8 cellular contexts compared by ENCODE assay signal in the genomic region with DNA sequence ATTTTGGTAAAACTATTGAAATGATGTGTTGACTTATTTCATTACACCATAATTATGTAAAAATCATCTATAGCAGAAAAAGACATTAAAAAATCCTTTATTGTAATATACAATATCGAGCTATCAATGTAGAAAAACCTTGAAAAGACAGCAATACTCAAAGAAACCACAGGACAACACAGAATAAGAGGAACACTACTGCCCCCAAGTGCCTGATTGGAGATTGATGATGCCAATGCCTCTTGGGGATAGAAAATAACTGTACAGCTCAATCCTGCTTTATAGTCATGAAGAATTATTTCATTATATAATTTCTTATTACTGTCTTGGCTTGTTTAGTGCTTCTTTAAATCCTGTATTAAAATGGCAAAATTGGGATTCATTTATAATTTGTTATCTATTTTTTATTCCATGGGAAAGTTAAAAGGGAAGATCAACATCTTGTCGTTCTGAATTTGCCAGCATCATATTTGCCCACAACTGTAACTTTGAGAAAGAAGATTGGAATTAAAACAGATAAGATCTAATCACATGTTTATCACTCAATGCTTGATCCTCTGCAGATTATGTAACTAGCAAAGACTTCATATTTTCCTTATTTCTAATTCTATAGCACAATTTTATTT.
DNase-seq lines count a peak whose midpoint lies in the region; TF ChIP-seq lines count a peak whose summit lies in the region.

No MANE protein-coding gene starts in this region.

- H3K36me3 ChIP-seq in prostate gland: no peaks in the 10 kb centered on the region

- H3K9me3 ChIP-seq in prostate gland: no peaks in the 10 kb centered on the region

- no peak overlapping the region for H3K27ac ChIP-seq in prostate gland

- TF ChIP-seq CTCF in GM12865 (IDR thresholded peaks at IDR 0.05; ENCODE audit: insufficient read depth, low read depth, low read length, missing control alignments) (peak; percentile 23), choroid plexus epithelial cell (conservative IDR thresholded peaks at IDR 0.05; ENCODE audit: low read depth, low read length) (peak; percentile 50), prostate gland (IDR thresholded peaks at IDR 0.05) (peak in 3 of 4 experiments; percentile 32 to 48 (median 34))

- no peak for TF ChIP-seq EP300 in Ishikawa (IDR thresholded peaks at IDR 0.05; ENCODE audit: borderline replicate concordance)

- intact Hi-C loops in prostate gland (cut with DNase I): no loop called here

- no peaks in the 10 kb centered on the region for H3K4me1 ChIP-seq in prostate gland (replicated peaks)

- TF ChIP-seq POLR2A in prostate gland (IDR thresholded peaks at IDR 0.05): no peak

- TF ChIP-seq RAD21 in Ishikawa (IDR thresholded peaks at IDR 0.05; ENCODE audit: low read depth): peak; percentile 84

- DNase-seq in GM12865 (ENCODE audit: low read depth): peak; percentile 1
- peak; percentile 23 to 79 for DNase-seq in NOMO-1 (lab: John Stamatoyannopoulos, UW; ENCODE audit: unreplicated experiment in 2 of 2)
- DNase-seq in choroid plexus epithelial cell (ENCODE audit: low read depth): peak; percentile 33
- DNase-seq in prostate gland (ENCODE audit: low spot score): no peak
- no peak for DNase-seq in mucosa of gallbladder (ENCODE audit: low spot score)
- DNase-seq in stimulated activated naive CD4-positive, alpha-beta T cell treated with Interleukin-2 at 50 U/mL for 16 hours (lab: John Stamatoyannopoulos, UW): no peak
- no peak for DNase-seq in activated naive CD4-positive, alpha-beta T cell treated with Interleukin-2 at 50 U/mL for 16 hours

- WGBS in prostate gland: 45% methylated on average over 2 of the region's 2 CpGs

- H3K4me3 ChIP-seq in GM12865 (ENCODE audit: low read depth, low read length): no peak overlapping the region
- H3K4me3 ChIP-seq in choroid plexus epithelial cell (ENCODE audit: low read depth, low read length): no peak overlapping the region
- H3K4me3 ChIP-seq in prostate gland: no peak overlapping the region

- no peaks in the 10 kb centered on the region for H3K27me3 ChIP-seq in prostate gland (replicated peaks; ENCODE audit: insufficient read depth)

TF ChIP-seq in Ishikawa, 13 proteins besides CTCF, POLR2A, EP300 and RAD21:
- no peak for TF ChIP-seq FOXM1 (IDR thresholded peaks at IDR 0.05; ENCODE audit: borderline replicate concordance, low read depth)
- TF ChIP-seq CEBPB (IDR thresholded peaks at IDR 0.05): no peak
- no peak for TF ChIP-seq ZBTB7A (IDR thresholded peaks at IDR 0.05; ENCODE audit: low read depth)
- TF ChIP-seq, protein P1, sequence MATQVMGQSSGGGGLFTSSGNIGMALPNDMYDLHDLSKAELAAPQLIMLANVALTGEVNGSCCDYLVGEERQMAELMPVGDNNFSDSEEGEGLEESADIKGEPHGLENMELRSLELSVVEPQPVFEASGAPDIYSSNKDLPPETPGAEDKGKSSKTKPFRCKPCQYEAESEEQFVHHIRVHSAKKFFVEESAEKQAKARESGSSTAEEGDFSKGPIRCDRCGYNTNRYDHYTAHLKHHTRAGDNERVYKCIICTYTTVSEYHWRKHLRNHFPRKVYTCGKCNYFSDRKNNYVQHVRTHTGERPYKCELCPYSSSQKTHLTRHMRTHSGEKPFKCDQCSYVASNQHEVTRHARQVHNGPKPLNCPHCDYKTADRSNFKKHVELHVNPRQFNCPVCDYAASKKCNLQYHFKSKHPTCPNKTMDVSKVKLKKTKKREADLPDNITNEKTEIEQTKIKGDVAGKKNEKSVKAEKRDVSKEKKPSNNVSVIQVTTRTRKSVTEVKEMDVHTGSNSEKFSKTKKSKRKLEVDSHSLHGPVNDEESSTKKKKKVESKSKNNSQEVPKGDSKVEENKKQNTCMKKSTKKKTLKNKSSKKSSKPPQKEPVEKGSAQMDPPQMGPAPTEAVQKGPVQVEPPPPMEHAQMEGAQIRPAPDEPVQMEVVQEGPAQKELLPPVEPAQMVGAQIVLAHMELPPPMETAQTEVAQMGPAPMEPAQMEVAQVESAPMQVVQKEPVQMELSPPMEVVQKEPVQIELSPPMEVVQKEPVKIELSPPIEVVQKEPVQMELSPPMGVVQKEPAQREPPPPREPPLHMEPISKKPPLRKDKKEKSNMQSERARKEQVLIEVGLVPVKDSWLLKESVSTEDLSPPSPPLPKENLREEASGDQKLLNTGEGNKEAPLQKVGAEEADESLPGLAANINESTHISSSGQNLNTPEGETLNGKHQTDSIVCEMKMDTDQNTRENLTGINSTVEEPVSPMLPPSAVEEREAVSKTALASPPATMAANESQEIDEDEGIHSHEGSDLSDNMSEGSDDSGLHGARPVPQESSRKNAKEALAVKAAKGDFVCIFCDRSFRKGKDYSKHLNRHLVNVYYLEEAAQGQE (IDR thresholded peaks at IDR 0.05; ENCODE audit: low read depth): no peak
- no peak for TF ChIP-seq EGR1 (IDR thresholded peaks at IDR 0.05)
- TF ChIP-seq TAF1 (IDR thresholded peaks at IDR 0.05; ENCODE audit: low read depth): no peak
- no peak for TF ChIP-seq YY1 (IDR thresholded peaks at IDR 0.05; ENCODE audit: low read depth)
- TF ChIP-seq, protein P2, sequence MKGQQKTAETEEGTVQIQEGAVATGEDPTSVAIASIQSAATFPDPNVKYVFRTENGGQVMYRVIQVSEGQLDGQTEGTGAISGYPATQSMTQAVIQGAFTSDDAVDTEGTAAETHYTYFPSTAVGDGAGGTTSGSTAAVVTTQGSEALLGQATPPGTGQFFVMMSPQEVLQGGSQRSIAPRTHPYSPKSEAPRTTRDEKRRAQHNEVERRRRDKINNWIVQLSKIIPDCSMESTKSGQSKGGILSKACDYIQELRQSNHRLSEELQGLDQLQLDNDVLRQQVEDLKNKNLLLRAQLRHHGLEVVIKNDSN (IDR thresholded peaks at IDR 0.05): no peak
- TF ChIP-seq NFIC (IDR thresholded peaks at IDR 0.05): no peak
- no peak for TF ChIP-seq TCF12 (IDR thresholded peaks at IDR 0.05; ENCODE audit: low read depth)
- no peak for TF ChIP-seq TEAD4 (IDR thresholded peaks at IDR 0.05)
TF ChIP-seq in Ishikawa: peak in this region for 0.

Comparison
In these comparisons a context has a peak if more than half of its experiments do, and no peak if none do; other contexts are left out.
1. DNase-seq: peak in GM12865 (single experiment), NOMO-1 (2 of 2) and choroid plexus epithelial cell (single experiment); none in prostate gland (single experiment), mucosa of gallbladder (single experiment), stimulated activated naive CD4-positive, alpha-beta T cell treated with Interleukin-2 at 50 U/mL for 16 hours (single experiment) and activated naive CD4-positive, alpha-beta T cell treated with Interleukin-2 at 50 U/mL for 16 hours (single experiment).
2. Peak in every context shown above with its lines, with median percentiles within 50 percentile points of each other: CTCF ChIP-seq.